1 cellular context compared by ENCODE assay signal in the genomic region with DNA sequence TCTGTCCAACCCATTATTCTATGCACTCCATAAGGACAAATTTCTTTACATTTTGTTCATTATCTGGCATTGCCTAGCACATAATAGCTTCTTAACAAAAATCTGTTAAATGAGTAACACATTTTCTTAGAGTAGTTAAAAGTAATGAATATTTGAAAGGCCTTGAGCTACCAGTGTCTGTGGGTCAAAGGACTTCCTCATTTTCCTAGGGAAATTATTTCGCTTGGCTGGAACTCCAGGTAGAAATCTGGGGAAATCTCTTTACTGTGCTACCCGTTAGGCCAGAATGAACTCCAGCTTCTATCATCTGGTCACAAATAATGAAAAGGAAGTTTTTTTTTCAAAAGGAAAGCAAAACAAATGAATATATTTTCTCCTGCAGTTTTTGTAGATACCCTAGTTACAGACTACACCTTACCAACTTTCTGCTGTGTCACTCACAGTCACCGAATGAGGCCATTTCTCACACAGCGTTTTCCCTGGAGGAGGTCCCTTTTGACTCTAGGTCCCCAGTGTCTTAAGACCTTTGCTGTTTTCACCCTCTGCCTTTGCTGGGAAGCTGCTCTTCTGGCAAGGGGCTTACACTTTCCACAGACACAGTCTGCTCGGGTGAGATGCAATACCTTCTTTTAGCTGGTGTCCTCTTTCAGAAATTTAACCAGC.
TF ChIP-seq lines count a peak whose summit lies in the region.

No MANE protein-coding gene starts in this region.

TF ChIP-seq in K562, 482 proteins besides CTCF, POLR2A, EP300 and RAD21 (continued from another document):
- TF ChIP-seq, protein P1, sequence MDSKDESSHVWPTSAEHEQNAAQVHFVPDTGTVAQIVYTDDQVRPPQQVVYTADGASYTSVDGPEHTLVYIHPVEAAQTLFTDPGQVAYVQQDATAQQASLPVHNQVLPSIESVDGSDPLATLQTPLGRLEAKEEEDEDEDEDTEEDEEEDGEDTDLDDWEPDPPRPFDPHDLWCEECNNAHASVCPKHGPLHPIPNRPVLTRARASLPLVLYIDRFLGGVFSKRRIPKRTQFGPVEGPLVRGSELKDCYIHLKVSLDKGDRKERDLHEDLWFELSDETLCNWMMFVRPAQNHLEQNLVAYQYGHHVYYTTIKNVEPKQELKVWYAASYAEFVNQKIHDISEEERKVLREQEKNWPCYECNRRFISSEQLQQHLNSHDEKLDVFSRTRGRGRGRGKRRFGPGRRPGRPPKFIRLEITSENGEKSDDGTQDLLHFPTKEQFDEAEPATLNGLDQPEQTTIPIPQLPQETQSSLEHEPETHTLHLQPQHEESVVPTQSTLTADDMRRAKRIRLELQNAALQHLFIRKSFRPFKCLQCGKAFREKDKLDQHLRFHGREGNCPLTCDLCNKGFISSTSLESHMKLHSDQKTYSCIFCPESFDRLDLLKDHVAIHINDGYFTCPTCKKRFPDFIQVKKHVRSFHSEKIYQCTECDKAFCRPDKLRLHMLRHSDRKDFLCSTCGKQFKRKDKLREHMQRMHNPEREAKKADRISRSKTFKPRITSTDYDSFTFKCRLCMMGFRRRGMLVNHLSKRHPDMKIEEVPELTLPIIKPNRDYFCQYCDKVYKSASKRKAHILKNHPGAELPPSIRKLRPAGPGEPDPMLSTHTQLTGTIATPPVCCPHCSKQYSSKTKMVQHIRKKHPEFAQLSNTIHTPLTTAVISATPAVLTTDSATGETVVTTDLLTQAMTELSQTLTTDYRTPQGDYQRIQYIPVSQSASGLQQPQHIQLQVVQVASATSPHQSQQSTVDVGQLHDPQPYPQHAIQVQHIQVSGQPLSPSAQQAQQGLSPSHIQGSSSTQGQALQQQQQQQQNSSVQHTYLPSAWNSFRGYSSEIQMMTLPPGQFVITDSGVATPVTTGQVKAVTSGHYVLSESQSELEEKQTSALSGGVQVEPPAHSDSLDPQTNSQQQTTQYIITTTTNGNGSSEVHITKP (IDR thresholded peaks at IDR 0.05; ENCODE audit: partially characterized antibody): peak; percentile 93
- TF ChIP-seq BACH1 (tag; IDR thresholded peaks at IDR 0.05) (0 out of 2 replicates have a peak, but pooled peaks have one; percentile 27), TCF3 (CRISPR knock-in tag; IDR thresholded peaks at IDR 0.05) (no peak), MAFF (IDR thresholded peaks at IDR 0.05; ENCODE audit: low read length) (peak; percentile 68), ZZZ3 (IDR thresholded peaks at IDR 0.05) (no peak), NFE2L1 (tag; IDR thresholded peaks at IDR 0.05; ENCODE audit: borderline replicate concordance, low read depth) (peak; percentile 36; the same call in 1 of the 2 replicates), FOXK2 (conservative IDR thresholded peaks at IDR 0.05 in 1 of 2, IDR thresholded peaks at IDR 0.05 in 1 of 2; ENCODE audit: low read depth in 2 of 2) (peak in 1 of 2 experiments; percentile 29; a peak in 1 of 4 replicates), ZNF316 (IDR thresholded peaks at IDR 0.05) (peak; percentile 86), ZNF174 (CRISPR knock-in tag; IDR thresholded peaks at IDR 0.05) (no peak), C11orf30 (IDR thresholded peaks at IDR 0.05; ENCODE audit: low read depth) (peak; percentile 63), ETS2 (tag; IDR thresholded peaks at IDR 0.05; ENCODE audit: borderline replicate concordance, poor library complexity, severe bottlenecking) (no peak), SPI1 (IDR thresholded peaks at IDR 0.05; ENCODE audit: borderline replicate concordance, low read depth, low read length) (peak; percentile 89), NFE2 (IDR thresholded peaks at IDR 0.05; ENCODE audit: low read depth) (peak; percentile 90), MAFK (IDR thresholded peaks at IDR 0.05; ENCODE audit: low read length) (peak; percentile 38; the same call in 1 of the 2 replicates), MAFG (tag; conservative IDR thresholded peaks at IDR 0.05) (peak; percentile 82), TCF7 (IDR thresholded peaks at IDR 0.05; ENCODE audit: borderline replicate concordance) (no peak)
- TF ChIP-seq, protein P2, sequence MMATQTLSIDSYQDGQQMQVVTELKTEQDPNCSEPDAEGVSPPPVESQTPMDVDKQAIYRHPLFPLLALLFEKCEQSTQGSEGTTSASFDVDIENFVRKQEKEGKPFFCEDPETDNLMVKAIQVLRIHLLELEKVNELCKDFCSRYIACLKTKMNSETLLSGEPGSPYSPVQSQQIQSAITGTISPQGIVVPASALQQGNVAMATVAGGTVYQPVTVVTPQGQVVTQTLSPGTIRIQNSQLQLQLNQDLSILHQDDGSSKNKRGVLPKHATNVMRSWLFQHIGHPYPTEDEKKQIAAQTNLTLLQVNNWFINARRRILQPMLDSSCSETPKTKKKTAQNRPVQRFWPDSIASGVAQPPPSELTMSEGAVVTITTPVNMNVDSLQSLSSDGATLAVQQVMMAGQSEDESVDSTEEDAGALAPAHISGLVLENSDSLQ (IDR thresholded peaks at IDR 0.05): peak; percentile 37; the same call in 1 of the 2 replicates
